In genomic region chr19:57903298-57904174, GRCh38 we compare ENCODE assay signal across 6 cellular contexts. TPM values are rescaled to one million over a fixed set of nuclear protein-coding genes. Genes with fewer than 3 reads are reported as not detected.
DNase-seq lines count a peak whose midpoint lies in the region; TF ChIP-seq lines count a peak whose summit lies in the region.

No MANE protein-coding gene starts in this region.

- no peak overlapping the region for H3K4me3 ChIP-seq in astrocyte of the cerebellum (ENCODE audit: low read depth, low read length)

- H3K4me1 Mint-ChIP-seq in activated naive CD4-positive, alpha-beta T cell treated with anti-CD3 and anti-CD28 coated beads for 36 hours (ENCODE audit: low read depth): peaks cover 5% of the 10 kb centered on the region
- peaks cover 3% of the 10 kb centered on the region for H3K4me1 Mint-ChIP-seq in activated naive CD4-positive, alpha-beta T cell treated with anti-CD3 and anti-CD28 coated beads, Interleukin-2, amount 10 ng/mL, durations not matched to agents 7 days and 5 days
- H3K4me1 Mint-ChIP-seq in nephron progenitor cell: no peaks in the 10 kb centered on the region

- peak overlapping the region; percentile 80 for H3K27ac Mint-ChIP-seq in activated naive CD4-positive, alpha-beta T cell treated with anti-CD3 and anti-CD28 coated beads for 36 hours
- H3K27ac Mint-ChIP-seq in activated naive CD4-positive, alpha-beta T cell treated with anti-CD3 and anti-CD28 coated beads, Interleukin-2, amount 10 ng/mL, durations not matched to agents 7 days and 5 days: no peak overlapping the region
- H3K27ac Mint-ChIP-seq in nephron progenitor cell: peak overlapping the region; percentile 21

- DNase-seq in activated naive CD4-positive, alpha-beta T cell treated with anti-CD3 and anti-CD28 coated beads for 36 hours: no peak
- DNase-seq in activated naive CD4-positive, alpha-beta T cell treated with anti-CD3 and anti-CD28 coated beads, Interleukin-2, amount 10 ng/mL, durations not matched to agents 7 days and 5 days: no peak
- DNase-seq in astrocyte of the cerebellum (ENCODE audit: low read depth) (no peak), nephron progenitor cell (no peak), SKM-1 (lab: John Stamatoyannopoulos, UW; ENCODE audit: unreplicated experiment) (no peak), NCI-H2227 (lab: John Stamatoyannopoulos, UW; ENCODE audit: unreplicated experiment) (no peak)

- no peak overlapping the region for H3K4me3 Mint-ChIP-seq in activated naive CD4-positive, alpha-beta T cell treated with anti-CD3 and anti-CD28 coated beads for 36 hours
- H3K4me3 Mint-ChIP-seq in activated naive CD4-positive, alpha-beta T cell treated with anti-CD3 and anti-CD28 coated beads, Interleukin-2, amount 10 ng/mL, durations not matched to agents 7 days and 5 days: no peak overlapping the region
- no peak overlapping the region for H3K4me3 Mint-ChIP-seq in nephron progenitor cell

- H3K27me3 Mint-ChIP-seq in activated naive CD4-positive, alpha-beta T cell treated with anti-CD3 and anti-CD28 coated beads for 36 hours (ENCODE audit: low read depth): no peaks in the 10 kb centered on the region
- H3K27me3 Mint-ChIP-seq in activated naive CD4-positive, alpha-beta T cell treated with anti-CD3 and anti-CD28 coated beads, Interleukin-2, amount 10 ng/mL, durations not matched to agents 7 days and 5 days: no peaks in the 10 kb centered on the region
- no peaks in the 10 kb centered on the region for H3K27me3 Mint-ChIP-seq in nephron progenitor cell (ENCODE audit: low read depth, poor library complexity)

- in situ Hi-C loops in astrocyte of the cerebellum (cut with HindIII; ENCODE audit: low sequenced_read_pairs): no loop called here

- intact Hi-C loops in activated naive CD4-positive, alpha-beta T cell treated with anti-CD3 and anti-CD28 coated beads for 36 hours (cut with micrococcal nuclease): no loop called here

- CTCF ChIA-PET in activated naive CD4-positive, alpha-beta T cell treated with anti-CD3 and anti-CD28 coated beads for 36 hours (lab: Charles Lee): interaction anchor here (0.8 to 1.0 kb wide), 2 partner anchors 134 to 346 kb away, joined by 3 to 4 read pairs; partner anchors contain the start of gene ZNF586
- CTCF ChIA-PET in activated naive CD4-positive, alpha-beta T cell treated with anti-CD3 and anti-CD28 coated beads, Interleukin-2, amount 10 ng/mL, durations not matched to agents 7 days and 5 days (lab: Charles Lee): interaction anchor here (0.8 to 1.3 kb wide), 2 partner anchors 12 to 121 kb away, joined by 3 to 4 read pairs; no protein-coding TSS in a partner anchor

- H3K36me3 Mint-ChIP-seq in activated naive CD4-positive, alpha-beta T cell treated with anti-CD3 and anti-CD28 coated beads for 36 hours (ENCODE audit: low read depth): peaks cover 37% of the 10 kb centered on the region
- H3K36me3 Mint-ChIP-seq in activated naive CD4-positive, alpha-beta T cell treated with anti-CD3 and anti-CD28 coated beads, Interleukin-2, amount 10 ng/mL, durations not matched to agents 7 days and 5 days: peaks cover 48% of the 10 kb centered on the region
- H3K36me3 Mint-ChIP-seq in nephron progenitor cell (ENCODE audit: low read depth): peaks cover 60% of the 10 kb centered on the region

- H3K9me3 Mint-ChIP-seq in activated naive CD4-positive, alpha-beta T cell treated with anti-CD3 and anti-CD28 coated beads for 36 hours: peaks cover 46% of the 10 kb centered on the region
- H3K9me3 Mint-ChIP-seq in activated naive CD4-positive, alpha-beta T cell treated with anti-CD3 and anti-CD28 coated beads, Interleukin-2, amount 10 ng/mL, durations not matched to agents 7 days and 5 days: peaks cover 50% of the 10 kb centered on the region
- peaks cover 25% of the 10 kb centered on the region for H3K9me3 Mint-ChIP-seq in nephron progenitor cell

- TF ChIP-seq CTCF in astrocyte of the cerebellum (IDR thresholded peaks at IDR 0.05; ENCODE audit: low read depth, low read length, missing control alignments): peak; percentile 38
- TF ChIP-seq CTCF in nephron progenitor cell (IDR thresholded peaks at IDR 0.05): peak; percentile 39

RNA-seq across cellular contexts. Expression of gene ZNF417, which starts 12.9 kb away (rescaled TPM):
- 1 to 10 TPM; 7.8 to 8.3 TPM for total RNA-seq in activated naive CD4-positive, alpha-beta T cell treated with anti-CD3 and anti-CD28 coated beads for 36 hours

RNA-seq across cellular contexts. Expression of gene ZNF814, which starts 14.7 kb away (rescaled TPM):
- total RNA-seq in activated naive CD4-positive, alpha-beta T cell treated with anti-CD3 and anti-CD28 coated beads for 36 hours: 10 to 100 TPM; 12.7 to 13.3 TPM

RNA-seq across cellular contexts. Expression of gene ZNF418, which starts 31.7 kb away (rescaled TPM):
- total RNA-seq in activated naive CD4-positive, alpha-beta T cell treated with anti-CD3 and anti-CD28 coated beads for 36 hours: 1 to 10 TPM; 2.9 to 3.6 TPM

RNA-seq across cellular contexts. Expression of gene ZNF256, which starts 44.0 kb away (rescaled TPM):
- total RNA-seq in activated naive CD4-positive, alpha-beta T cell treated with anti-CD3 and anti-CD28 coated beads for 36 hours: 1 to 10 TPM; 4.4 to 4.7 TPM

RNA-seq across cellular contexts. Expression of gene ZNF587, which starts 53.9 kb away (rescaled TPM):
- total RNA-seq in activated naive CD4-positive, alpha-beta T cell treated with anti-CD3 and anti-CD28 coated beads for 36 hours: 10 to 100 TPM; 17.5 to 20.2 TPM
